In the genomic region with DNA sequence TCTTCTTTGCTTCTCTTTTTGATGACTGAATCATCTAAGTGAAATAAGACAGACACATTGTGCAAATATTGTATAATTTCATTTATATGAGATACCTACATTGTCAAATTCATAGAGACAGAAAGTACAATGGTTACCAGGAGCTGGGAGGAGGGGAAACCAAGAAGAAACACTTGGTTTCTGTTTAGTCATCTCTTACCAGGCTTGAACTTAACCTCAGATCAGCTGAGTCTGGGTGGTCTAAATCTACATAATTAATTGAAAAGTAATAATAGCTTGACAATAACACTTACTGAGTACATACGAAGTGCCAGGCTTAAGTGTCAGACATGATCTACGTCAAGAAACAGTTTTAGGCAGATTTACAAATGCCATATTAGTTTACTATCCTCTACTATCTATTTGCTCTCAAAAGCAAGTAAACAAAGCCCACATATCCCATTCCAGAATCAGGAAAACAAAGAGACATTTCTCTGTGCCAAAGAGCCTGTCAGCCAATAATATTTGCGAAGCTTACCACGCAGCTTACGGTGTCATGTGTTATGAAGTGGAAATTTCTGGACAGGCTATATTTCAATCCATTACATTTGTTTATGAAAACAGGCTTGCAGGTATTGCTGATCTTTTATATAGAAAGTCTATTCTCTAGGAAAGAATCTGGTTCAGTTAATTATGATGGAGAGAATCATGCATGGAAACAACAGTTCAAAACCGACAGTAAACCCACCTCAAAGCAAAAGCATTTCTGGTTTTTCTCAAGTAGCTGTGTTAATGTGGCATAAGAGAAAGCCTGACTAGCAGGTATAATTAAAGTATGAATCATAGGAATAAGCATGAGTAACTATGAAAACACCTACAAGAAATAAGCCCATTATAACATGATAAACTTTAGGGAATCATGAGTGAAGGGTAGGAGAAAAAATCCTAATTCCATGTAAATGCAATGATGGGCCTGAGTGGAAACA, we compare ENCODE assay signal across 10 cellular contexts. TPM values are rescaled to one million over a fixed set of nuclear protein-coding genes. Genes with fewer than 3 reads are reported as not detected.
DNase-seq lines count a peak whose midpoint lies in the region; ATAC-seq, FAIRE-seq and TF ChIP-seq lines count a peak whose summit lies in the region.
"Had no signal": no experiment of that assay in that cellular context is flagged by ENCODE, and none has a peak within 500 bp of the region (broad histone marks: within the 10 kb centered on the region; RNA-seq: fewer than 3 reads in every experiment).

No MANE protein-coding gene starts in this region.

- H3K4me3 ChIP-seq in psoas muscle (no peak overlapping the region), spleen (no peak overlapping the region)
- H3K4me3 ChIP-seq: HAP-1 had no signal

- H3K9me3 ChIP-seq in psoas muscle, result no peaks in the 10 kb centered on the region
- no peaks in the 10 kb centered on the region for H3K9me3 ChIP-seq in spleen
- H3K9me3 ChIP-seq: HAP-1 had no signal

- H3K27ac ChIP-seq in psoas muscle (peak overlapping the region; percentile 64), spleen (peak overlapping the region in 3 of 8 donors; percentile 7 to 41 (median 7))

- FAIRE-seq in RCC 7860 (lab: Jason Lieb, UNC), result no peak
- FAIRE-seq in H54 (lab: Jason Lieb, UNC), result no peak
- FAIRE-seq: TTC549 had no signal

- H3K4me1 ChIP-seq in psoas muscle (no peaks in the 10 kb centered on the region), spleen (peaks cover 0 to 86% (median 42%) of the 10 kb centered on the region in 6 donors)

- peak; percentile 30 for DNase-seq in RCC 7860 (ENCODE audit: low spot score)
- no peak for DNase-seq in psoas muscle
- DNase-seq in AML-193 (lab: John Stamatoyannopoulos, UW), result no peak
- DNase-seq in Ammon's horn (ENCODE audit: low spot score), result no peak
- DNase-seq in H54 (ENCODE audit: insufficient read length, low spot score), result no peak
- no peak for DNase-seq in spleen

- intact Hi-C loops in psoas muscle (cut with DNase I), result loop anchor here (5.0 to 10.0 kb wide), 3 partner anchors 110 to 248 kb away; no protein-coding TSS in a partner anchor
- intact Hi-C loops in spleen (cut with DNase I; ENCODE audit: low total_unique reads), result loop anchor here (10.0 kb wide), 1 partner anchor 170 kb away; no protein-coding TSS in a partner anchor

- WGBS in psoas muscle, 3 donors, result 35 to 62% (median 37%) methylated on average over 6 of the region's 6 CpGs
- 76 to 86% (median 81%) methylated on average over 6 of the region's 6 CpGs for WGBS in spleen, 5 donors

- no peak for TF ChIP-seq CTCF in psoas muscle (IDR thresholded peaks at IDR 0.05)
- no peak for TF ChIP-seq CTCF in spleen (IDR thresholded peaks at IDR 0.05 in 8 of 11, conservative IDR thresholded peaks at IDR 0.05 in 3 of 11)

- ATAC-seq in GM18873 (IDR thresholded peaks at IDR 0.05; ENCODE audit: low FRiP score, unreplicated experiment) (peak; percentile 30), HG02763 (IDR thresholded peaks at IDR 0.05; ENCODE audit: unreplicated experiment) (peak; percentile 31), psoas muscle (peak in 2 of 4 donors; percentile 35 to 42)

- TF ChIP-seq POLR2A in H54 (IDR thresholded peaks at IDR 0.05; ENCODE audit: low read depth, low read length) (no peak), spleen (IDR thresholded peaks at IDR 0.05) (no peak)

- H3K27me3 ChIP-seq in psoas muscle (ENCODE audit: insufficient read depth in 3 of 3, low read length in 2 of 3) (no peaks in the 10 kb centered on the region), spleen (replicated peaks in 1 of 7) (peaks cover 0 to 16% (median 0%) of the 10 kb centered on the region in 7 donors)

- H3K36me3 ChIP-seq in psoas muscle (ENCODE audit: insufficient read depth in 1 of 2, low read depth in 1 of 2), result no peaks in the 10 kb centered on the region
- no peaks in the 10 kb centered on the region for H3K36me3 ChIP-seq in spleen
- H3K36me3 ChIP-seq: HAP-1 had no signal

RNA-seq across cellular contexts. Expression of a gene that starts 2.7 kb away (rescaled TPM):
- total RNA-seq in psoas muscle, result 10 to 100 TPM in 3 of 4 donors, 1 to 10 TPM in 1; 4.8 to 12.3 (median 11.5) TPM
- 1 to 10 TPM; 3.8 to 7.2 (median 4.2) TPM for polyA plus RNA-seq in psoas muscle
- 10 to 100 TPM; 11.5 to 31.0 (median 21.2) TPM for total RNA-seq in spleen
- polyA plus RNA-seq in spleen, result 1 to 10 TPM; 3.5 to 4.3 (median 3.5) TPM
